ENCODE assay signal across 16 cellular contexts in the genomic region with DNA sequence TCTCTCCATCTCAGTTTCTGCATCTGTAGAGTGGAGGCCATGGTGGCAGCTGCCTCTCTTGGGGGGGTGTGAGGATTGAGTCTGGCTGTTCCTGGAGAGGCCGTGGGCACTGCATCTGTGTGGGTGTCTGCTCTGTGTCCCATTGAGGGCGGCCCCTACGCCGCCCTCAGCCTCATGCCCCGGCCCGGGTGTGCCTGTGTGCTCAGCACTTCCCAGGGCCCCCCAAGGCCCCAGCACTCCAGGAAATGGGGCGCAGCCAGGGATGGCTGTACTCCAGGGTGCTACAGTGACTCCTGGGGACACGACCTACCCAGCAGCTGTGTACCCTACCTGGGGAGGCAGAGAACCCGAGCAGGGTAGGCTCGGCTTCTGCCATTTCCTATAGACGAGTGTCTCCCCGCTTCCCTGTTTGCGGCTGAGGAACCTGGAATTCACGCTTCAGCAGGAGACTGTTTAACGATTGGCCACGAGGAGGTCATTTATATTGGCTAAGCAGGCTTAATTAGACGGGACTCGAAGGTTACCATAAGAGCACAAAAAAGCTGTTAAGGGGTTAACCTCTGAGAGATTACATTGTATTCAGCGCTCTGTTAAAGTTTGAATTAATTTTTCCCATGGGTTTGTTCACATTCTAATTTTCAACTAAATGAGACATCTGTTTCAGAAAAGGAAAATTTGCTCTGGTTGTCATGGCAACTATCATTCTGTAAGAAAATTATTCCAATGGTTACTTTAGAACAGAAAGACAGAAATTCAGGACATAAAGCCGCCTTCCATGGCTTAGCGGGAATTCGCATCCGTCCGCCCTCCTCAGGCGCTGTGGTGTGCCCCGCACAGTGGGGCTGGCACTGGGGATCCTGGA.
DNase-seq lines count a peak whose midpoint lies in the region; TF ChIP-seq lines count a peak whose summit lies in the region.
"Had no signal": no experiment of that assay in that cellular context is flagged by ENCODE, and none has a peak within 500 bp of the region (broad histone marks: within the 10 kb centered on the region; RNA-seq: fewer than 3 reads in every experiment).

No MANE protein-coding gene starts in this region.

- intact Hi-C loops in ascending aorta (cut with DNase I) = no loop called here

- H3K36me3 ChIP-seq in mesenchymal stem cell (ENCODE audit: control insufficient read depth in 1 of 2, insufficient read depth in 2 of 2, low read depth in 1 of 2, low read length in 2 of 2) (no peaks in the 10 kb centered on the region), ascending aorta (no peaks in the 10 kb centered on the region)
- H3K36me3 ChIP-seq: BE2C had no signal

- no peak overlapping the region for H2AFZ ChIP-seq in mesenchymal stem cell (ENCODE audit: low read depth, low read length)
- H2AFZ ChIP-seq: PC-9 had no signal

- H4K91ac ChIP-seq in mesenchymal stem cell (ENCODE audit: low read length) = no peak overlapping the region

- H3K79me1 ChIP-seq in mesenchymal stem cell (replicated peaks; ENCODE audit: low read length, poor library complexity, severe bottlenecking) = no peaks in the 10 kb centered on the region

- 83% methylated on average over 26 of the region's 26 CpGs for WGBS in mesenchymal stem cell

- H2BK15ac ChIP-seq in mesenchymal stem cell (ENCODE audit: low read depth, poor library complexity, severe bottlenecking) = no peak overlapping the region

- no peak overlapping the region for H2BK120ac ChIP-seq in mesenchymal stem cell (ENCODE audit: low read depth, low read length)

- no peak overlapping the region for H3K4me2 ChIP-seq in mesenchymal stem cell (ENCODE audit: low read length, poor library complexity, severe bottlenecking)
- H3K4me2 ChIP-seq: PC-9 had no signal

- H3K9ac ChIP-seq in mesenchymal stem cell (ENCODE audit: low read length) = no peak overlapping the region

- no peak overlapping the region for H2BK12ac ChIP-seq in mesenchymal stem cell (ENCODE audit: low read length in 2 of 2)

- no peak overlapping the region for H4K8ac ChIP-seq in mesenchymal stem cell (ENCODE audit: low read length)

- no peak overlapping the region for H3K18ac ChIP-seq in mesenchymal stem cell (ENCODE audit: low read depth in 1 of 2, low read length in 2 of 2)

- DNase-seq in NCI-H1694 treated with DMSO at 0.1 percent for 48 hours (lab: John Stamatoyannopoulos, UW) = peak; percentile 23
- DNase-seq in choroid plexus epithelial cell (ENCODE audit: low read depth) = peak; percentile 1
- DNase-seq in left kidney (ENCODE audit: low read depth, low spot score) = peak; percentile 47
- DNase-seq in retina = peak; percentile 34
- DNase-seq in mesenchymal stem cell = no peak
- DNase-seq in ascending aorta (ENCODE audit: low spot score in 2 of 2) = no peak
- DNase-seq in activated T-cell treated with anti-CD3 and anti-CD28 coated beads, Interleukin-2, amount 50 U/mL, for 48 hours = no peak
- DNase-seq: BE2C; CD8-positive, alpha-beta memory T cell; GOT3; KG1; NCI-H1048; NCI-H146; NCI-H2107; NCI-H69; PC-9 had no signal

- H3K27ac ChIP-seq in mesenchymal stem cell (ENCODE audit: low read length, poor library complexity, severe bottlenecking) (no peak overlapping the region), ascending aorta (no peak overlapping the region)
- H3K27ac ChIP-seq: PC-9 had no signal

- H3K14ac ChIP-seq in mesenchymal stem cell (ENCODE audit: low read length in 2 of 2) = no peak overlapping the region

- H3K4me1 ChIP-seq in mesenchymal stem cell (ENCODE audit: control insufficient read depth, insufficient read depth, low read depth, low read length) (no peaks in the 10 kb centered on the region), ascending aorta (no peaks in the 10 kb centered on the region)
- H3K4me1 ChIP-seq: BE2C had no signal

- no peak for TF ChIP-seq CTCF in choroid plexus epithelial cell (conservative IDR thresholded peaks at IDR 0.05; ENCODE audit: low read depth, low read length)
- no peak for TF ChIP-seq CTCF in ascending aorta (IDR thresholded peaks at IDR 0.05)

- H3K27me3 ChIP-seq in mesenchymal stem cell (ENCODE audit: control insufficient read depth in 1 of 2, insufficient read depth in 1 of 2, low read length in 2 of 2) = peaks cover 0 to 35% of the 10 kb centered on the region in 2 experiments
- no peaks in the 10 kb centered on the region for H3K27me3 ChIP-seq in ascending aorta
- H3K27me3 ChIP-seq: BE2C had no signal

- H3K4ac ChIP-seq in mesenchymal stem cell (ENCODE audit: low read depth in 1 of 2, low read length in 2 of 2) = no peak overlapping the region

- H2BK5ac ChIP-seq in mesenchymal stem cell (ENCODE audit: low read depth, low read length, poor library complexity, severe bottlenecking) = no peak overlapping the region

- no peak overlapping the region for H2AK5ac ChIP-seq in mesenchymal stem cell (ENCODE audit: low read length, severe bottlenecking)

- no peak overlapping the region for H3K23ac ChIP-seq in mesenchymal stem cell (ENCODE audit: low read length in 2 of 2)

- H3K4me3 ChIP-seq in choroid plexus epithelial cell (ENCODE audit: low read depth, low read length) (no peak overlapping the region), mesenchymal stem cell (ENCODE audit: insufficient read depth in 1 of 2, low read depth in 1 of 2, low read length in 2 of 2) (no peak overlapping the region), ascending aorta (no peak overlapping the region)
- H3K4me3 ChIP-seq: PC-9 had no signal

- H3K9me3 ChIP-seq in mesenchymal stem cell (ENCODE audit: control insufficient read depth, low read length) (no peaks in the 10 kb centered on the region), ascending aorta (no peaks in the 10 kb centered on the region)
- H3K9me3 ChIP-seq: BE2C had no signal

Comparison
In these comparisons a context has a peak if more than half of its experiments do, and no peak if none do; other contexts are left out.
1. DNase-seq: peak in NCI-H1694 treated with DMSO at 0.1 percent for 48 hours (single experiment), choroid plexus epithelial cell (single experiment), left kidney (single experiment) and retina (single experiment); none in mesenchymal stem cell (single experiment), ascending aorta (0 of 2) and activated T-cell treated with anti-CD3 and anti-CD28 coated beads, Interleukin-2, amount 50 U/mL, for 48 hours (0 of 2).